ENCODE assay signal across 1 cellular context in the genomic region with DNA sequence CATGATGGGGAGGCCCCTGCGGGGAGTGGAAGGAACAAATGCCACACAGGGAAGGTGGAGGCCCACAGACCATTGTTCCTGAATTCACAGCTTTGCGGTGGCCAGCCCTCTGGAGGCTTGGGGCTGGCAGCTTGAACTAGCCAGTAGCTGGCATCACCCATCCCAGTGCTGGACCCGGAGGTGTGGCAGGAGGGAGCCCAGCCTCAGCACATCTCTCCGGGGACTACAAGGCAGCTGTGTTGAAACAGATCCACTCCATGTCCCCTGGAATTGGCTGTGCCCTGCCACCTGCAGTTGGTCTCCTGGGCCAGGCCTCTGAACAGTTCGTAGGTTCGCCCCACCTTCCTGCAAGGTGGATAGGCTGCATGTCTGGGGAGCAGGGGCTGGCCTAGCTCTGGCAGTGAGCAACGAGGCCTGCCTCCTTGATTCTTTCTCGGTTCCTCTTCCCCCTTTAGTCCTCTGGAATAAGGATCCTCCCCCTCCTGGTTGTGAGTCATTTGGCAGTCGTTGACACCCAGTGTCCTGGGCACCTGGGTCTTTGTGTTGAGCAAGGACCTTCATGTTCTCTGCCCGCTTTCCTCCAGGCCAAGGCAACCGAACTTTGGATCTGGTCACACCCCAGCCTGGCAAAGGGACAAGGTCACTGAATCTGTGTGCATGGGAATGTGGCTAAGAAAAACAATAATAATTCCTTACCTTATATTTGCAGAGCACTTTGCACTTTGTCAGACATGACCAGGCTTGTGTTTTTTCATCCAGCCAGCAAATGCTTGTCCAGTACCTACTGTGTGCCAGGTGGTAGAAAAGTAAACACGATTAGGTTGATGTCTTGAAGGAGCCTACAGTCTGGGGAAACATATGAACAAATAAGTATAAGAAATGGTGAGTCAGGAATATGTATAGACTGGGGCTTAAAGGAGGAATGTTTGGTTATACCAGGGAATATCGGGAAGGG.
TF ChIP-seq lines count a peak whose summit lies in the region.

No MANE protein-coding gene starts in this region.

TF ChIP-seq in GM23338, 12 proteins besides CTCF, POLR2A, EP300 and RAD21 (continued from another document):
- TF ChIP-seq, protein P1, sequence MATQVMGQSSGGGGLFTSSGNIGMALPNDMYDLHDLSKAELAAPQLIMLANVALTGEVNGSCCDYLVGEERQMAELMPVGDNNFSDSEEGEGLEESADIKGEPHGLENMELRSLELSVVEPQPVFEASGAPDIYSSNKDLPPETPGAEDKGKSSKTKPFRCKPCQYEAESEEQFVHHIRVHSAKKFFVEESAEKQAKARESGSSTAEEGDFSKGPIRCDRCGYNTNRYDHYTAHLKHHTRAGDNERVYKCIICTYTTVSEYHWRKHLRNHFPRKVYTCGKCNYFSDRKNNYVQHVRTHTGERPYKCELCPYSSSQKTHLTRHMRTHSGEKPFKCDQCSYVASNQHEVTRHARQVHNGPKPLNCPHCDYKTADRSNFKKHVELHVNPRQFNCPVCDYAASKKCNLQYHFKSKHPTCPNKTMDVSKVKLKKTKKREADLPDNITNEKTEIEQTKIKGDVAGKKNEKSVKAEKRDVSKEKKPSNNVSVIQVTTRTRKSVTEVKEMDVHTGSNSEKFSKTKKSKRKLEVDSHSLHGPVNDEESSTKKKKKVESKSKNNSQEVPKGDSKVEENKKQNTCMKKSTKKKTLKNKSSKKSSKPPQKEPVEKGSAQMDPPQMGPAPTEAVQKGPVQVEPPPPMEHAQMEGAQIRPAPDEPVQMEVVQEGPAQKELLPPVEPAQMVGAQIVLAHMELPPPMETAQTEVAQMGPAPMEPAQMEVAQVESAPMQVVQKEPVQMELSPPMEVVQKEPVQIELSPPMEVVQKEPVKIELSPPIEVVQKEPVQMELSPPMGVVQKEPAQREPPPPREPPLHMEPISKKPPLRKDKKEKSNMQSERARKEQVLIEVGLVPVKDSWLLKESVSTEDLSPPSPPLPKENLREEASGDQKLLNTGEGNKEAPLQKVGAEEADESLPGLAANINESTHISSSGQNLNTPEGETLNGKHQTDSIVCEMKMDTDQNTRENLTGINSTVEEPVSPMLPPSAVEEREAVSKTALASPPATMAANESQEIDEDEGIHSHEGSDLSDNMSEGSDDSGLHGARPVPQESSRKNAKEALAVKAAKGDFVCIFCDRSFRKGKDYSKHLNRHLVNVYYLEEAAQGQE (IDR thresholded peaks at IDR 0.05; ENCODE audit: unreplicated experiment): no peak
- no peak for TF ChIP-seq ZNF331 (CRISPR knock-in tag; IDR thresholded peaks at IDR 0.05; ENCODE audit: low read depth)
- no peak for TF ChIP-seq EZH2phosphoT487 (IDR thresholded peaks at IDR 0.05; ENCODE audit: unreplicated experiment)
- TF ChIP-seq, protein P2, sequence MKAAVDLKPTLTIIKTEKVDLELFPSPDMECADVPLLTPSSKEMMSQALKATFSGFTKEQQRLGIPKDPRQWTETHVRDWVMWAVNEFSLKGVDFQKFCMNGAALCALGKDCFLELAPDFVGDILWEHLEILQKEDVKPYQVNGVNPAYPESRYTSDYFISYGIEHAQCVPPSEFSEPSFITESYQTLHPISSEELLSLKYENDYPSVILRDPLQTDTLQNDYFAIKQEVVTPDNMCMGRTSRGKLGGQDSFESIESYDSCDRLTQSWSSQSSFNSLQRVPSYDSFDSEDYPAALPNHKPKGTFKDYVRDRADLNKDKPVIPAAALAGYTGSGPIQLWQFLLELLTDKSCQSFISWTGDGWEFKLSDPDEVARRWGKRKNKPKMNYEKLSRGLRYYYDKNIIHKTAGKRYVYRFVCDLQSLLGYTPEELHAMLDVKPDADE (IDR thresholded peaks at IDR 0.05): no peak
- no peak for TF ChIP-seq JUNB (IDR thresholded peaks at IDR 0.05; ENCODE audit: unreplicated experiment)
- no peak for TF ChIP-seq CREB1 (CRISPR knock-in tag; IDR thresholded peaks at IDR 0.05; ENCODE audit: low read depth)
- TF ChIP-seq STAT1 (IDR thresholded peaks at IDR 0.05; ENCODE audit: unreplicated experiment): no peak
- no peak for TF ChIP-seq POLR2AphosphoS5 (IDR thresholded peaks at IDR 0.05; ENCODE audit: low read depth)
- TF ChIP-seq EZH2 (IDR thresholded peaks at IDR 0.05; ENCODE audit: low read depth, unreplicated experiment): no peak
- no peak for TF ChIP-seq ZNF114 (CRISPR knock-in tag; IDR thresholded peaks at IDR 0.05)
- TF ChIP-seq NANOG (IDR thresholded peaks at IDR 0.05; ENCODE audit: borderline replicate concordance): no peak
